17 cellular contexts compared by ENCODE assay signal in genomic region chr4:155722816-155723499, GRCh38. TPM values are rescaled to one million over a fixed set of nuclear protein-coding genes. Genes with fewer than 3 reads are reported as not detected.
DNase-seq lines count a peak whose midpoint lies in the region; FAIRE-seq and TF ChIP-seq lines count a peak whose summit lies in the region.
"Had no signal": no experiment of that assay in that cellular context is flagged by ENCODE, and none has a peak within 500 bp of the region (broad histone marks: within the 10 kb centered on the region; RNA-seq: fewer than 3 reads in every experiment).

No MANE protein-coding gene starts in this region.

- peak; percentile 93 for DNase-seq in Caki2 (ENCODE audit: low read depth)
- no peak for DNase-seq in Karpas-422
- peak; percentile 51 to 91 for DNase-seq in fibroblast of lung (ENCODE audit: low read depth in 2 of 2)
- DNase-seq in osteoblast (ENCODE audit: insufficient read length, low spot score, missing footprints) = no peak
- no peak for DNase-seq in dedifferentiated amniotic fluid mesenchymal stem cell (ENCODE audit: extremely low spot score)
- no peak for DNase-seq in GM19239 (ENCODE audit: insufficient read length, low spot score)
- no peak for DNase-seq in T-helper 2 cell
- DNase-seq: C1 segment of cervical spinal cord; DMS79; heart right ventricle; mucosa of descending colon; NCI-H1092; stimulated activated CD4-positive, alpha-beta T cell treated with anti-CD3 and anti-CD28 coated beads, Interleukin-4, amount 100 ng/mL, for 24 hours; stimulated activated CD8-positive, alpha-beta memory T cell treated with anti-CD3 and anti-CD28 coated beads, Interleukin-4, amount 100 ng/mL, for 48 hours had no signal

- H4K20me1 ChIP-seq in Karpas-422 (ENCODE audit: insufficient read depth, low read depth, low read length) (no peaks in the 10 kb centered on the region), fibroblast of lung (ENCODE audit: control insufficient read depth, extremely low read depth, insufficient read depth, low read length) (no peaks in the 10 kb centered on the region), osteoblast (ENCODE audit: insufficient read depth, low read length) (no peaks in the 10 kb centered on the region)

- H3K79me2 ChIP-seq in Karpas-422 (ENCODE audit: low read length) (no peaks in the 10 kb centered on the region), fibroblast of lung (ENCODE audit: control insufficient read depth, insufficient read depth, low read length) (no peaks in the 10 kb centered on the region), osteoblast (ENCODE audit: insufficient read depth, low read length) (no peaks in the 10 kb centered on the region)

- TF ChIP-seq CTCF in fibroblast of lung (conservative IDR thresholded peaks at IDR 0.05 in 1 of 2, IDR thresholded peaks at IDR 0.05 in 1 of 2; ENCODE audit: low read depth in 1 of 2, low read length in 2 of 2) (no peak), osteoblast (IDR thresholded peaks at IDR 0.05; ENCODE audit: extremely low read depth, low read depth, low read length) (no peak)

- H2AFZ ChIP-seq in Karpas-422 (ENCODE audit: low read length) (peak overlapping the region; percentile 9; the same call in 1 of the 2 replicates), fibroblast of lung (ENCODE audit: low read length) (no peak overlapping the region), osteoblast (ENCODE audit: low read length) (peak overlapping the region; percentile 36)

- no peak overlapping the region for H3K9ac ChIP-seq in Karpas-422 (ENCODE audit: low read length)
- H3K9ac ChIP-seq in fibroblast of lung (ENCODE audit: insufficient read depth, low read length) = no peak overlapping the region

- no peak overlapping the region for H3K4me3 ChIP-seq in Karpas-422 (ENCODE audit: low read length)
- no peak overlapping the region for H3K4me3 ChIP-seq in fibroblast of lung (replicated peaks in 1 of 4; ENCODE audit: control extremely low read depth in 1 of 4, insufficient read depth in 1 of 4, low read depth in 3 of 4, low read length in 4 of 4)
- H3K4me3 ChIP-seq in osteoblast (ENCODE audit: insufficient read depth, low read length) = no peak overlapping the region
- H3K4me3 ChIP-seq: heart right ventricle, mucosa of descending colon had no signal

- FAIRE-seq in GM19239 (lab: Jason Lieb, UNC) = no peak
- FAIRE-seq: keratinocyte had no signal

- no peaks in the 10 kb centered on the region for H3K9me3 ChIP-seq in Karpas-422 (ENCODE audit: low read length)
- H3K9me3 ChIP-seq in fibroblast of lung (ENCODE audit: control insufficient read depth, insufficient read depth, low read depth, low read length) = no peaks in the 10 kb centered on the region
- H3K9me3 ChIP-seq in osteoblast (ENCODE audit: low read depth, low read length) = no peaks in the 10 kb centered on the region
- H3K9me3 ChIP-seq: heart right ventricle, mucosa of descending colon had no signal

- peaks cover 82% of the 10 kb centered on the region for H3K4me1 ChIP-seq in Karpas-422 (ENCODE audit: low read length)
- peaks cover 4% of the 10 kb centered on the region for H3K4me1 ChIP-seq in fibroblast of lung (ENCODE audit: control insufficient read depth, extremely low read depth, insufficient read depth, low read length)
- H3K4me1 ChIP-seq in osteoblast (ENCODE audit: insufficient read depth, low read length) = peaks cover 4% of the 10 kb centered on the region

- in situ Hi-C loops in Caki2 (cut with HindIII; ENCODE audit: low pct_unique_long_range_greater_than_20kb, low sequenced_read_pairs) = no loop called here

- no peaks in the 10 kb centered on the region for H3K9me2 ChIP-seq in Karpas-422 (replicated peaks; ENCODE audit: insufficient read depth, low read length)

- H3K4me2 ChIP-seq in Karpas-422 (ENCODE audit: low read depth, low read length, poor library complexity, severe bottlenecking) (no peak overlapping the region), fibroblast of lung (ENCODE audit: extremely low read depth, insufficient read depth, low read length) (no peak overlapping the region), osteoblast (ENCODE audit: insufficient read depth, low read length) (no peak overlapping the region)

- H3K27ac ChIP-seq in Karpas-422 (ENCODE audit: low read length) (no peak overlapping the region), fibroblast of lung (ENCODE audit: insufficient read depth, low read length) (peak overlapping the region; percentile 6), osteoblast (ENCODE audit: low read depth, low read length) (no peak overlapping the region)
- H3K27ac ChIP-seq: heart right ventricle, VCaP had no signal

- H3K27me3 ChIP-seq in Karpas-422 (ENCODE audit: low read length) = no peaks in the 10 kb centered on the region
- H3K27me3 ChIP-seq in fibroblast of lung (ENCODE audit: control insufficient read depth, insufficient read depth, low read length) = no peaks in the 10 kb centered on the region
- no peaks in the 10 kb centered on the region for H3K27me3 ChIP-seq in osteoblast (ENCODE audit: insufficient read depth, low read length)
- H3K27me3 ChIP-seq: heart right ventricle had no signal

- peaks cover 5% of the 10 kb centered on the region; the same call in 1 of the 2 replicates for H3K36me3 ChIP-seq in Karpas-422 (ENCODE audit: insufficient read depth, low read length)
- H3K36me3 ChIP-seq in fibroblast of lung (ENCODE audit: control insufficient read depth, insufficient read depth, low read length) = no peaks in the 10 kb centered on the region
- no peaks in the 10 kb centered on the region for H3K36me3 ChIP-seq in osteoblast (ENCODE audit: insufficient read depth, low read length)

RNA-seq across cellular contexts. Expression of gene GUCY1B1, which starts 35.9 kb away (rescaled TPM):
- 33.8 and 35.6 TPM in 2 replicates for total RNA-seq in Caki2 (2014; rRNA removed; shearing (Covaris generic); ENCODE audit: low replicate concordance)
- 0.47 and 3.2 TPM in 2 replicates for total RNA-seq in Karpas-422 (2014; rRNA removed; shearing (Covaris generic); ENCODE audit: low replicate concordance)
- total RNA-seq in fibroblast of lung (37.8 and 39.3 TPM in 2 replicates), osteoblast (1.1 and 2.9 TPM in 2 replicates)
- polyA plus RNA-seq in fibroblast of lung = 11.2 and 38.1 TPM in 2 replicates
- 6.8 and 20.7 TPM in 2 replicates for polyA plus RNA-seq in fibroblast of lung (2012)
- 2.3 and 9.9 TPM in 2 replicates for polyA minus RNA-seq in fibroblast of lung (ENCODE audit: low replicate concordance)

RNA-seq across cellular contexts. Expression of gene GUCY1A1, which starts 56.3 kb away (rescaled TPM):
- total RNA-seq in Caki2 (2014; rRNA removed; shearing (Covaris generic); ENCODE audit: low replicate concordance) = 15.5 and 17.2 TPM in 2 replicates
- 3.0 and 6.1 TPM in 2 replicates for total RNA-seq in Karpas-422 (2014; rRNA removed; shearing (Covaris generic); ENCODE audit: low replicate concordance)
- total RNA-seq in fibroblast of lung (10.7 and 23.4 TPM in 2 replicates), osteoblast (0.29 TPM in 1 of 2 replicates, not detected in the other)
- polyA plus RNA-seq in fibroblast of lung = 0.52 and 8.1 TPM in 2 replicates
- polyA plus RNA-seq in fibroblast of lung (2012) = 0.37 and 4.9 TPM in 2 replicates
- polyA minus RNA-seq in fibroblast of lung (ENCODE audit: low replicate concordance) = 0.33 and 5.1 TPM in 2 replicates
- total RNA-seq: activated T-helper 2 cell treated with anti-CD3 and anti-CD28 coated beads, Interferon-gamma antibody, Interleukin-2, Interleukin-4, amounts not matched to agents 10 μg/mL and 5 μg/mL and 100 μg/mL, durations not matched to agents 14 hours and 24 hours and 36 hours had no signal

Comparison
In these comparisons a context has a peak if more than half of its experiments do, and no peak if none do; other contexts are left out.
1. DNase-seq: peak in Caki2 (single experiment) and fibroblast of lung (2 of 2); none in Karpas-422 (single experiment), osteoblast (single experiment), dedifferentiated amniotic fluid mesenchymal stem cell (single experiment), GM19239 (single experiment) and T-helper 2 cell (0 of 5).